In the genomic region with DNA sequence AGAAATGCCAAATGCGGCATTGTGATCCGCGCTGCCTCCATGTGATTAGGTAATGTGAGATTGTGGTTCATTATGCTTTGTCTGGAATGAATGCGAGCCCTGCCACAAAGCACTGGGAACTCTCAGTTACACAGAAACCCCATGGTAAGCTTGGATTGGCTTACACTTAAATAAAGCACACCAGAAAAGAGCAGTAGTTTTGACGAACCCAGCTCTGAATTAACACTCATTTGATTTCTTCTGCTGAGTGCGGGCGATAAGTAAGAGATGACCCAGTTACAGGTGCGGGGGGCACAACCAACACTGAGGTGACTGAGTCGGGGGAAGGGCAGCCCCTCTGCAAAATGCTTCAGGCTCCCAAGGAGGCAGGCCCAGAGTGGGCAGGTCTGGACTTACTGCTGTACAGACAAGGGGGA, we compare ENCODE assay signal across 1 cellular context. TPM values are rescaled to one million over a fixed set of nuclear protein-coding genes. Genes with fewer than 3 reads are reported as not detected.
"Had no signal": no experiment of that assay in that cellular context is flagged by ENCODE, and none has a peak within 500 bp of the region (broad histone marks: within the 10 kb centered on the region; RNA-seq: fewer than 3 reads in every experiment).

No MANE protein-coding gene starts in this region.

RNA-seq across cellular contexts. Expression of a gene that starts 56.3 kb away (rescaled TPM):
- total RNA-seq: osteoblast had no signal
